8 cellular contexts compared by ENCODE assay signal in the genomic region with DNA sequence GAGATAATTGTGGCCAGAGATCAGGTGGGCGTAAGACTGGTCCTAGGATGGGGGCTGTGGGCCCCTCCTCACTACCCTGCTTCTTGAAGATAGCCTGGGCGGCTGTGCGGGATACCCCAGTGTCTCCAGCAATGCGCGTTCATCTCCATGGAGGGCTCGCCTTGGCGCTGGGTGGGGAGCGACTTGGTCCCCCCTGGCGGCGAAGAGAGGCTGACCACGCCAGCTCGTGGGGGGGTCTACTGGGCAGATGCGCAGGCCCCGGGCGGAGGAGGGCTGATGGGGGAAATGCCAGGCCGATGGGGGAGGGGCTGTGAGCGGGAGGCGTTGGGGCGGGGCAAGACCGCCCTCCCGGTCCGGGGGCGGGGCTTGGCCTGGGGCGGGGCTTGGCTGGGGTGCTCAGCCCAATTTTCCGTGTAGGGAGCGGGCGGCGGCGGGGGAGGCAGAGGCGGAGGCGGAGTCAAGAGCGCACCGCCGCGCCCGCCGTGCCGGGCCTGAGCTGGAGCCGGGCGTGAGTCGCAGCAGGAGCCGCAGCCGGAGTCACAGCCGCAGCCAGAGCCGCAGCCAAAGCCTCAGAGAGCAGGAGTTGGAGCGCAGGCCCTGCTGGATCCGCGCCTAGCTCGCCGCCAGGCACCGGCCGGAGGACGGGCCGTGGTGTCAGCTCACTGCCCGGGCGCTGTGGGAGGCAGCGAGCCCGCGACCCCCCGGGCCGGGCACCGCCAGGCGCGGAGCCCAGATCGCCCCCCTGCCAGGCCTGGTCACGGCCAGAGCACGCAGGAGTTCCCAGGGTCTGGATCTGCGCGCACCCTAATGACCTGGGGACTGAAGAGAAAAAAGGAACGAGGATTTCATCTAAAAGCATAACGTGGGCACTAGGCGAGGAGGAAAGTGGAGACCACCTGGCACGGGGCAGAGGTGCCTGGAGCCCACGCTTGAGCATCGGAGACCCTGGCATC. TPM values are rescaled to one million over a fixed set of nuclear protein-coding genes. Genes with fewer than 3 reads are reported as not detected.
DNase-seq lines count a peak whose midpoint lies in the region; ATAC-seq lines count a peak whose summit lies in the region.

A gene with protein sequence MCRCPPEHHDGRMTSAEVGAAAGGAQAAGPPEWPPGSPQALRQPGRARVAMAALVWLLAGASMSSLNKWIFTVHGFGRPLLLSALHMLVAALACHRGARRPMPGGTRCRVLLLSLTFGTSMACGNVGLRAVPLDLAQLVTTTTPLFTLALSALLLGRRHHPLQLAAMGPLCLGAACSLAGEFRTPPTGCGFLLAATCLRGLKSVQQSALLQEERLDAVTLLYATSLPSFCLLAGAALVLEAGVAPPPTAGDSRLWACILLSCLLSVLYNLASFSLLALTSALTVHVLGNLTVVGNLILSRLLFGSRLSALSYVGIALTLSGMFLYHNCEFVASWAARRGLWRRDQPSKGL (plus strand): TSS at position 509 of the 953 bp plus-strand sequence. CDS start 670 bp downstream, outside the sequence.

- peak within 1 kb of the TSS; percentile 85 to 96 (median 87) for H3K4me3 Mint-ChIP-seq in CD8-positive, alpha-beta memory T cell

- in situ Hi-C loops in endometrial microvascular endothelial cells (cut with HindIII; ENCODE audit: inconsistent ontology term, low pct_unique_long_range_greater_than_20kb, low sequenced_read_pairs), result no loop called here

- CTCF ChIA-PET in CD8-positive, alpha-beta memory T cell (lab: Charles Lee), result interaction anchor here (0.6 to 4.5 kb wide), 30 partner anchors 9 to 1101 kb away, joined by 3 to 48 read pairs (median 5); a partner anchor contains a TSS

- no peaks in the 10 kb centered on the region for H3K27me3 Mint-ChIP-seq in CD8-positive, alpha-beta memory T cell

- no peaks in the 10 kb centered on the region for H3K27me3 ChIP-seq in CD8-positive, alpha-beta memory T cell (ENCODE audit: insufficient read depth, low read length, poor library complexity, severe bottlenecking)

- DNase-seq in CD8-positive, alpha-beta memory T cell, result peak; percentile 91 to 95 (median 94)
- peak; percentile 72 for DNase-seq in HS-27A (ENCODE audit: low read depth)
- DNase-seq in NOMO-1 (lab: John Stamatoyannopoulos, UW; ENCODE audit: unreplicated experiment in 2 of 2), result peak; percentile 86 to 91
- DNase-seq in activated CD8-positive, alpha-beta memory T cell treated with anti-CD3 and anti-CD28 coated beads, Interleukin-2, amount 50 U/mL, for 24 hours (ENCODE audit: extremely low read depth), result peak; percentile 80
- peak; percentile 95 for DNase-seq in midbrain (lab: John Stamatoyannopoulos, UW)
- peak; percentile 89 to 94 for DNase-seq in stimulated activated CD8-positive, alpha-beta memory T cell treated with anti-CD3 and anti-CD28 coated beads, Interleukin-15, amount 100 ng/mL, for 48 hours (ENCODE audit: low read depth in 2 of 2)

- peak within 1 kb of the TSS; percentile 72 for H3K4me3 ChIP-seq in CD8-positive, alpha-beta memory T cell (ENCODE audit: low read length)

- H3K4me1 ChIP-seq in CD8-positive, alpha-beta memory T cell (ENCODE audit: insufficient read depth, low read length), result peaks cover 35% of the 10 kb centered on the region

- peak; percentile 60 for ATAC-seq in GM19463 (IDR thresholded peaks at IDR 0.05; ENCODE audit: unreplicated experiment)

- H3K27ac ChIP-seq in CD8-positive, alpha-beta memory T cell (ENCODE audit: low read depth, low read length), result peak within 1 kb of the TSS; percentile 69

- H3K9me3 ChIP-seq in CD8-positive, alpha-beta memory T cell (ENCODE audit: low read length), result no peaks in the 10 kb centered on the region

- peak within 1 kb of the TSS; percentile 92 to 98 (median 94) for H3K27ac Mint-ChIP-seq in CD8-positive, alpha-beta memory T cell

- peaks cover 18 to 30% (median 21%) of the 10 kb centered on the region in 3 donors for H3K4me1 Mint-ChIP-seq in CD8-positive, alpha-beta memory T cell

- H3K36me3 ChIP-seq in CD8-positive, alpha-beta memory T cell (ENCODE audit: insufficient read depth, low read length), result no peaks in the 10 kb centered on the region

- H3K36me3 Mint-ChIP-seq in CD8-positive, alpha-beta memory T cell, result peaks cover 0 to 5% (median 0%) of the 10 kb centered on the region in 3 donors

- no peaks in the 10 kb centered on the region for H3K9me3 Mint-ChIP-seq in CD8-positive, alpha-beta memory T cell

- POLR2A ChIA-PET in CD8-positive, alpha-beta memory T cell (lab: Charles Lee), result interaction anchor here (0.5 to 2.5 kb wide), 11 partner anchors 32 to 450 kb away, joined by 3 to 11 read pairs (median 4); a partner anchor contains a TSS

RNA-seq across cellular contexts. Expression of the gene that starts here (rescaled TPM):
- 1 to 10 TPM; 7.1 to 8.4 TPM for total RNA-seq in CD8-positive, alpha-beta memory T cell
- polyA plus RNA-seq in CD8-positive, alpha-beta memory T cell, result 3.3 TPM
- 40.0 TPM for total RNA-seq in endometrial microvascular endothelial cells (ENCODE audit: inconsistent ontology term)

Comparison
In these comparisons a context has a peak if more than half of its experiments do, and no peak if none do; other contexts are left out.
1. Peak in every context shown above with its lines: DNase-seq, ATAC-seq, H3K4me3 ChIP-seq and H3K27ac ChIP-seq.